ENCODE assay signal across 8 cellular contexts in the genomic region with DNA sequence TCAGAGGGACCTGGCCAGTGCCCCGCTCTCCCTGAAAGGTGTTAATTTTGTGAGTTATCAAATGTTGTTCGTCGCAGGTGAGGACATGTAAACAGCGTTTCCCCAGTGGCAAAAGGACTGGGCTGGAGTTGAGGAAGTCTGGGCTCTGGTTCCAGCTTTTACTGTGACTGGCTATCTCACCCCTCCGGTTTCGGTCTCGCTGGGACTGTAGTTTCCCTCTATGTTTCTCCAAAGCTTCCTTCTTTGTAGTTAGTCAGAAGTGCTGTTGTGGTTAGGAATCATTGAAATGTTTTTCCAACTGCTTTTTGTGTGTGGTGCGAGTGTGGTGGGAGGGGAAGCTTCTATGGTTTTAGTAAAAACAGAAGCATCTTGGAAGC. TPM values are rescaled to one million over a fixed set of nuclear protein-coding genes. Genes with fewer than 3 reads are reported as not detected.
A peak's percentile ranks its signal among the peaks of the same experiment; 100 is the strongest.
DNase-seq lines count a peak whose midpoint lies in the region; ATAC-seq and TF ChIP-seq lines count a peak whose summit lies in the region.
"Had no signal": no experiment of that assay in that cellular context is flagged by ENCODE, and none has a peak within 500 bp of the region (broad histone marks: within the 10 kb centered on the region; RNA-seq: fewer than 3 reads in every experiment).

No MANE protein-coding gene starts in this region.

- H3K9me3 ChIP-seq in hepatocyte (ENCODE audit: low read depth), result no peaks in the 10 kb centered on the region

- no peak for TF ChIP-seq POLR2A in GM18505 (IDR thresholded peaks at IDR 0.05; ENCODE audit: borderline replicate concordance, extremely low read depth, insufficient read depth, insufficient read length)

- H3K27ac ChIP-seq in hepatocyte, result no peak overlapping the region

- no peak overlapping the region for H3K27ac Mint-ChIP-seq in activated T-helper 2 cell treated with anti-CD3 and anti-CD28 coated beads, Interferon-gamma antibody, Interleukin-2, Interleukin-4, amounts not matched to agents 10 μg/mL and 5 μg/mL and 100 μg/mL, durations not matched to agents 14 hours and 24 hours and 36 hours
- H3K27ac Mint-ChIP-seq in stimulated activated effector memory CD8-positive, alpha-beta T cell treated with anti-CD3 and anti-CD28 coated beads, Interleukin-12 subunit alpha, Interleukin-12 subunit beta, amount 100 ng/mL, for 72 hours, result no peak overlapping the region
- H3K27ac Mint-ChIP-seq: activated B cell treated with CpG ODN at 0.5 μM for 24 hours had no signal

- no peaks in the 10 kb centered on the region for H3K27me3 ChIP-seq in hepatocyte

- 79% methylated on average over 8 of the region's 8 CpGs for WGBS in hepatocyte (ENCODE audit: low lambda C conversion rate, missing lambda C conversion rate)

- H3K4me1 Mint-ChIP-seq in activated T-helper 2 cell treated with anti-CD3 and anti-CD28 coated beads, Interferon-gamma antibody, Interleukin-2, Interleukin-4, amounts not matched to agents 10 μg/mL and 5 μg/mL and 100 μg/mL, durations not matched to agents 14 hours and 24 hours and 36 hours (ENCODE audit: low read depth), result peaks cover 47% of the 10 kb centered on the region
- peaks cover 23% of the 10 kb centered on the region for H3K4me1 Mint-ChIP-seq in stimulated activated effector memory CD8-positive, alpha-beta T cell treated with anti-CD3 and anti-CD28 coated beads, Interleukin-12 subunit alpha, Interleukin-12 subunit beta, amount 100 ng/mL, for 72 hours

- no peaks in the 10 kb centered on the region for H3K9me3 Mint-ChIP-seq in activated T-helper 2 cell treated with anti-CD3 and anti-CD28 coated beads, Interferon-gamma antibody, Interleukin-2, Interleukin-4, amounts not matched to agents 10 μg/mL and 5 μg/mL and 100 μg/mL, durations not matched to agents 14 hours and 24 hours and 36 hours
- H3K9me3 Mint-ChIP-seq in stimulated activated effector memory CD8-positive, alpha-beta T cell treated with anti-CD3 and anti-CD28 coated beads, Interleukin-12 subunit alpha, Interleukin-12 subunit beta, amount 100 ng/mL, for 72 hours, result no peaks in the 10 kb centered on the region
- H3K9me3 Mint-ChIP-seq: activated B cell treated with CpG ODN at 0.5 μM for 24 hours had no signal

- H3K4me1 ChIP-seq in hepatocyte (ENCODE audit: insufficient read depth), result peaks cover 21% of the 10 kb centered on the region

- peaks cover 10% of the 10 kb centered on the region for H3K27me3 Mint-ChIP-seq in activated T-helper 2 cell treated with anti-CD3 and anti-CD28 coated beads, Interferon-gamma antibody, Interleukin-2, Interleukin-4, amounts not matched to agents 10 μg/mL and 5 μg/mL and 100 μg/mL, durations not matched to agents 14 hours and 24 hours and 36 hours (ENCODE audit: low read depth)

- H3K4me3 Mint-ChIP-seq in activated T-helper 2 cell treated with anti-CD3 and anti-CD28 coated beads, Interferon-gamma antibody, Interleukin-2, Interleukin-4, amounts not matched to agents 10 μg/mL and 5 μg/mL and 100 μg/mL, durations not matched to agents 14 hours and 24 hours and 36 hours (ENCODE audit: low read depth), result peak overlapping the region; percentile 67
- peak overlapping the region; percentile 48 for H3K4me3 Mint-ChIP-seq in stimulated activated effector memory CD8-positive, alpha-beta T cell treated with anti-CD3 and anti-CD28 coated beads, Interleukin-12 subunit alpha, Interleukin-12 subunit beta, amount 100 ng/mL, for 72 hours
- H3K4me3 Mint-ChIP-seq: activated B cell treated with CpG ODN at 0.5 μM for 24 hours had no signal

- DNase-seq in Kasumi-1 (lab: John Stamatoyannopoulos, UW), result peak; percentile 6 to 27
- no peak for DNase-seq in activated T-helper 2 cell treated with anti-CD3 and anti-CD28 coated beads, Interferon-gamma antibody, Interleukin-2, Interleukin-4, amounts not matched to agents 10 μg/mL and 5 μg/mL and 100 μg/mL, durations not matched to agents 14 hours and 24 hours and 36 hours (ENCODE audit: low spot score)
- no peak for DNase-seq in hepatocyte (ENCODE audit: low spot score)
- no peak for DNase-seq in stimulated activated effector memory CD8-positive, alpha-beta T cell treated with anti-CD3 and anti-CD28 coated beads, Interleukin-12 subunit alpha, Interleukin-12 subunit beta, amount 100 ng/mL, for 72 hours (ENCODE audit: low spot score in 2 of 2)
- no peak for DNase-seq in 8988T
- DNase-seq: activated B cell treated with CpG ODN at 0.5 μM for 24 hours had no signal

- H3K36me3 Mint-ChIP-seq in activated T-helper 2 cell treated with anti-CD3 and anti-CD28 coated beads, Interferon-gamma antibody, Interleukin-2, Interleukin-4, amounts not matched to agents 10 μg/mL and 5 μg/mL and 100 μg/mL, durations not matched to agents 14 hours and 24 hours and 36 hours (ENCODE audit: low read depth), result no peaks in the 10 kb centered on the region
- no peaks in the 10 kb centered on the region for H3K36me3 Mint-ChIP-seq in stimulated activated effector memory CD8-positive, alpha-beta T cell treated with anti-CD3 and anti-CD28 coated beads, Interleukin-12 subunit alpha, Interleukin-12 subunit beta, amount 100 ng/mL, for 72 hours

- no peaks in the 10 kb centered on the region for H3K36me3 ChIP-seq in hepatocyte (replicated peaks; ENCODE audit: insufficient read depth, low read depth)

- H3K4me2 ChIP-seq in hepatocyte, result peak overlapping the region; percentile 94

- ATAC-seq in stimulated activated effector memory CD8-positive, alpha-beta T cell treated with anti-CD3 and anti-CD28 coated beads, Interleukin-12 subunit alpha, Interleukin-12 subunit beta, amount 100 ng/mL, for 72 hours, result no peak
- no peak for ATAC-seq in HG03039 (IDR thresholded peaks at IDR 0.05; ENCODE audit: unreplicated experiment)
- ATAC-seq in GM18505 (IDR thresholded peaks at IDR 0.05; ENCODE audit: unreplicated experiment), result no peak

- H4K20me1 ChIP-seq in hepatocyte (ENCODE audit: insufficient read depth, poor library complexity, severe bottlenecking), result no peaks in the 10 kb centered on the region

- intact Hi-C loops in activated T-helper 2 cell treated with anti-CD3 and anti-CD28 coated beads, Interferon-gamma antibody, Interleukin-2, Interleukin-4, amounts not matched to agents 10 μg/mL and 5 μg/mL and 100 μg/mL, durations not matched to agents 14 hours and 24 hours and 36 hours (cut with micrococcal nuclease), result loop anchor here (2.0 to 5.0 kb wide), 4 partner anchors 98 to 356 kb away; no protein-coding TSS in a partner anchor

- H2AFZ ChIP-seq in hepatocyte, result no peak overlapping the region

- TF ChIP-seq CTCF in hepatocyte (IDR thresholded peaks at IDR 0.05; ENCODE audit: poor library complexity), result no peak

- H3K4me3 ChIP-seq in hepatocyte, result no peak overlapping the region

- no peaks in the 10 kb centered on the region for H3K9me2 ChIP-seq in hepatocyte (replicated peaks; ENCODE audit: insufficient read depth)

- peaks cover 32% of the 10 kb centered on the region for H3K79me2 ChIP-seq in hepatocyte

RNA-seq across cellular contexts. Expression of a gene that starts 1.0 kb away (rescaled TPM):
- 5.7 and 6.0 TPM in 2 replicates for total RNA-seq in activated T-helper 2 cell treated with anti-CD3 and anti-CD28 coated beads, Interferon-gamma antibody, Interleukin-2, Interleukin-4, amounts not matched to agents 10 μg/mL and 5 μg/mL and 100 μg/mL, durations not matched to agents 14 hours and 24 hours and 36 hours
- total RNA-seq in hepatocyte, result 106 and 123 TPM in 2 replicates
- polyA plus RNA-seq in hepatocyte, result 45.3 and 46.9 TPM in 2 replicates
- total RNA-seq: activated B cell treated with CpG ODN at 0.5 μM for 24 hours had no signal

Comparison
In these comparisons a context has a peak if more than half of its experiments do, and no peak if none do; other contexts are left out.
1. DNase-seq: peak in Kasumi-1 (2 of 2); none in activated T-helper 2 cell treated with anti-CD3 and anti-CD28 coated beads, Interferon-gamma antibody, Interleukin-2, Interleukin-4, amounts not matched to agents 10 μg/mL and 5 μg/mL and 100 μg/mL, durations not matched to agents 14 hours and 24 hours and 36 hours (single experiment), hepatocyte (single experiment), stimulated activated effector memory CD8-positive, alpha-beta T cell treated with anti-CD3 and anti-CD28 coated beads, Interleukin-12 subunit alpha, Interleukin-12 subunit beta, amount 100 ng/mL, for 72 hours (0 of 2) and 8988T (single experiment).
2. RNA of a gene that starts 1.0 kb away (total RNA-seq): 106 to 123 TPM in hepatocyte; 5.7 to 6.0 TPM in activated T-helper 2 cell treated with anti-CD3 and anti-CD28 coated beads, Interferon-gamma antibody, Interleukin-2, Interleukin-4, amounts not matched to agents 10 μg/mL and 5 μg/mL and 100 μg/mL, durations not matched to agents 14 hours and 24 hours and 36 hours; every median in the first group is over 10 times any median in the second.